Comparison of ENCODE assay signal across 10 cellular contexts in the genomic region with DNA sequence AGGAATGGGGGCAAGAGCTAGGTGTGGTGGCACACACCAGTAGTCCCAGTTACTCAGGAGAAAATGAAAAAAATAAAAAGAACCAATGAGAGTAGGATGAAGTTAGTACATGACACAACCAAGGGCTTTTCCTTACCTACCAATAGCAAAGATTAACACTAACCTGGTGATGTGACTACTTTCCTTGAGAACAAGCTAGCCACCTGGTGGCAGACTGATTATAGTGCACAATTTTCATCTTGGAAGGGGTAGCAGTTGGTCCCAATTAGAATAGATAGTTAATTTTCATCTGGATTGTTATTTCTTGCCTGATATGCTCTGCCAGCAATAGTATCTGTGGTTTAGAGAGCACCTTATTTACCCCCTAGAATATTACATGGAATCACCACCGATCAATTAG.
DNase-seq lines count a peak whose midpoint lies in the region; ATAC-seq, FAIRE-seq and TF ChIP-seq lines count a peak whose summit lies in the region.
"Had no signal": no experiment of that assay in that cellular context is flagged by ENCODE, and none has a peak within 500 bp of the region (broad histone marks: within the 10 kb centered on the region; RNA-seq: fewer than 3 reads in every experiment).

No MANE protein-coding gene starts in this region.

- no peak for FAIRE-seq in pancreas (lab: Jason Lieb, UNC)

- H3K36me3 ChIP-seq in pancreas: no peaks in the 10 kb centered on the region
- H3K36me3 ChIP-seq: thoracic aorta had no signal

- H3K4me3 ChIP-seq in AG04450 (ENCODE audit: low read depth, low read length): no peak overlapping the region
- H3K4me3 ChIP-seq in epithelial cell of proximal tubule (ENCODE audit: low read depth, low read length): no peak overlapping the region
- H3K4me3 ChIP-seq in pancreas: no peak overlapping the region
- H3K4me3 ChIP-seq: thoracic aorta had no signal

- CTCF ChIA-PET in AG04450 (lab: Charles Lee): no interaction called here

- POLR2A ChIA-PET in AG04450 (lab: Yijun Ruan, JAX): no interaction called here

- H3K27ac ChIP-seq in AG04450 (ENCODE audit: low read depth, low read length): no peak overlapping the region
- H3K27ac ChIP-seq in pancreas: no peak overlapping the region
- H3K27ac ChIP-seq: thoracic aorta had no signal

- DNase-seq in AG04450 (ENCODE audit: low read depth, low spot score) (no peak), GM19238 (ENCODE audit: insufficient read length, low spot score) (peak; percentile 0), epithelial cell of proximal tubule (ENCODE audit: low read depth) (no peak), NCI-H446 treated with DMSO at 0.1 percent for 48 hours (lab: John Stamatoyannopoulos, UW) (no peak), NCI-H2107 (lab: John Stamatoyannopoulos, UW) (no peak), pancreas (no peak)
- DNase-seq: NCI-H2227 treated with DMSO at 0.1 percent for 48 hours had no signal

- intact Hi-C loops in pancreas (cut with DNase I): no loop called here

- H3K9me3 ChIP-seq in AG04450 (ENCODE audit: control insufficient read depth, insufficient read depth, low read length) (no peaks in the 10 kb centered on the region), pancreas (no peaks in the 10 kb centered on the region)
- H3K9me3 ChIP-seq: thoracic aorta had no signal

- no peaks in the 10 kb centered on the region for H3K4me1 ChIP-seq in pancreas

- no peak for ATAC-seq in GM19023 (IDR thresholded peaks at IDR 0.05; ENCODE audit: unreplicated experiment)
- ATAC-seq in pancreas: no peak

- 50 to 78% methylated on average over 1 of the region's 1 CpG for WGBS in pancreas, 2 donors

- peak; percentile 66 for TF ChIP-seq CTCF in AG04450 (IDR thresholded peaks at IDR 0.05; ENCODE audit: low read depth, low read length)
- TF ChIP-seq CTCF in LNCAP (IDR thresholded peaks at IDR 0.05): peak; percentile 45; the same call in 1 of the 2 replicates
- TF ChIP-seq CTCF in epithelial cell of proximal tubule (conservative IDR thresholded peaks at IDR 0.05; ENCODE audit: low read depth, low read length): peak; percentile 57
- no peak for TF ChIP-seq CTCF in pancreas (IDR thresholded peaks at IDR 0.05)

- H3K27me3 ChIP-seq in AG04450 (ENCODE audit: control insufficient read depth, insufficient read depth, low read length): no peaks in the 10 kb centered on the region
- H3K27me3 ChIP-seq in pancreas: no peaks in the 10 kb centered on the region

Comparison
In these comparisons a context has a peak if more than half of its experiments do, and no peak if none do; other contexts are left out.
1. CTCF ChIP-seq: peak in AG04450 (single experiment), LNCAP (single experiment) and epithelial cell of proximal tubule (single experiment); none in pancreas (0 of 4).